In genomic region chr6:31538805-31539400, GRCh38 we compare ENCODE assay signal across 1 cellular context.
TF ChIP-seq lines count a peak whose summit lies in the region.

No MANE protein-coding gene starts in this region.

TF ChIP-seq in H1, 55 proteins besides CTCF, POLR2A, EP300 and RAD21:
- TF ChIP-seq KDM4A (IDR thresholded peaks at IDR 0.05; ENCODE audit: low read depth, low read length, severe bottlenecking) (no peak), RXRA (IDR thresholded peaks at IDR 0.05; ENCODE audit: insufficient read depth, low read depth, low read length) (no peak), RNF2 (IDR thresholded peaks at IDR 0.05; ENCODE audit: borderline replicate concordance, low read depth, low read length, missing control alignments, poor library complexity, severe bottlenecking) (no peak), GABPA (IDR thresholded peaks at IDR 0.05; ENCODE audit: borderline replicate concordance, insufficient read depth, low read length) (no peak), TBP (IDR thresholded peaks at IDR 0.05; ENCODE audit: low read depth, low read length) (no peak), HDAC2 (IDR thresholded peaks at IDR 0.05; ENCODE audit: borderline replicate concordance in 1 of 2, low read depth in 2 of 2, low read length in 2 of 2) (no peak), CREB1 (IDR thresholded peaks at IDR 0.05) (no peak), BRCA1 (IDR thresholded peaks at IDR 0.05; ENCODE audit: low read depth, low read length) (no peak), CBX8 (IDR thresholded peaks at IDR 0.05; ENCODE audit: borderline replicate concordance, low read depth, low read length) (no peak), SUZ12 (IDR thresholded peaks at IDR 0.05; ENCODE audit: low read length) (no peak), MAX (IDR thresholded peaks at IDR 0.05) (no peak), CHD2 (IDR thresholded peaks at IDR 0.05; ENCODE audit: low read length) (no peak), TAF7 (optimal IDR thresholded peaks at IDR 0.05; ENCODE audit: borderline replicate concordance, low read depth, low read length) (no peak), SP2 (IDR thresholded peaks at IDR 0.05; ENCODE audit: low read length) (no peak), ATF2 (IDR thresholded peaks at IDR 0.05; ENCODE audit: low read length) (no peak), POU5F1 (IDR thresholded peaks at IDR 0.05; ENCODE audit: low read depth, low read length) (no peak), USF2 (IDR thresholded peaks at IDR 0.05; ENCODE audit: low read length) (no peak)
